Comparison of ENCODE assay signal across 15 cellular contexts in genomic region chr14:103584326-103584915, GRCh38. TPM values are rescaled to one million over a fixed set of nuclear protein-coding genes. Genes with fewer than 3 reads are reported as not detected.
A peak's percentile ranks its signal among the peaks of the same experiment; 100 is the strongest.
DNase-seq lines count a peak whose midpoint lies in the region; ATAC-seq and TF ChIP-seq lines count a peak whose summit lies in the region.
"Had no signal": no experiment of that assay in that cellular context is flagged by ENCODE, and none has a peak within 500 bp of the region (broad histone marks: within the 10 kb centered on the region; RNA-seq: fewer than 3 reads in every experiment).

No MANE protein-coding gene starts in this region.

- CTCF ChIA-PET in GM10248 (lab: Yijun Ruan, JAX), result interaction anchor here (0.5 to 1.4 kb wide), 4 partner anchors 10 to 32 kb away, joined by 3 to 5 read pairs (median 3); no protein-coding TSS in a partner anchor

- H3K27me3 ChIP-seq in right cardiac atrium (ENCODE audit: control insufficient read depth, insufficient read depth) (no peaks in the 10 kb centered on the region), right lobe of liver (no peaks in the 10 kb centered on the region), lower lobe of right lung (ENCODE audit: low read depth) (no peaks in the 10 kb centered on the region)
- H3K27me3 ChIP-seq: BLaER1 had no signal

- H3K27ac ChIP-seq in right cardiac atrium (ENCODE audit: low read length) (no peak overlapping the region), right lobe of liver (peak overlapping the region in 1 of 3 donors; percentile 28), lower lobe of right lung (no peak overlapping the region)
- H3K27ac ChIP-seq: BLaER1, GM23248 had no signal

- DNase-seq in Right ventricle myocardium superior (peak; percentile 10), right cardiac atrium (no peak), dermis microvascular lymphatic vessel endothelial cell (ENCODE audit: low read depth in 2 of 2) (peak; percentile 79 to 86), right lobe of liver (no peak), lower lobe of right lung (no peak), NOMO-1 (lab: John Stamatoyannopoulos, UW; ENCODE audit: unreplicated experiment in 2 of 2) (no peak), GM10248 (ENCODE audit: extremely low spot score) (no peak)
- DNase-seq: 8988T; CD4-positive, alpha-beta memory T cell; DMS79 treated with DMSO at 0.1 percent for 48 hours; GF-D8; GM23248 had no signal

- H3K36me3 ChIP-seq in right lobe of liver (peaks cover 0 to 8% (median 0%) of the 10 kb centered on the region in 4 donors), lower lobe of right lung (peaks cover 39% of the 10 kb centered on the region)

- POLR2A ChIA-PET in GM10248 (lab: Yijun Ruan, JAX), result no interaction called here

- WGBS in right cardiac atrium, result 76% methylated on average over 11 of the region's 11 CpGs
- WGBS in right lobe of liver (ENCODE audit: insufficient coverage, low coverage, low lambda C conversion rate, missing lambda C conversion rate), result 49% methylated on average over 9 of the region's 11 CpGs

- H3K4me3 ChIP-seq in right cardiac atrium (ENCODE audit: low read length) (no peak overlapping the region), right lobe of liver (no peak overlapping the region), lower lobe of right lung (no peak overlapping the region)
- H3K4me3 ChIP-seq: BLaER1, GM12878, GM23248, HAP-1 had no signal

- no peaks in the 10 kb centered on the region for H3K4me1 ChIP-seq in right cardiac atrium (ENCODE audit: control insufficient read depth, insufficient read depth, low read length)
- H3K4me1 ChIP-seq in right lobe of liver, result peaks cover 0 to 6% (median 0%) of the 10 kb centered on the region in 4 donors
- no peaks in the 10 kb centered on the region for H3K4me1 ChIP-seq in lower lobe of right lung
- H3K4me1 ChIP-seq: BLaER1, HAP-1 had no signal

- no peak for TF ChIP-seq POLR2A in right lobe of liver (IDR thresholded peaks at IDR 0.05)

- intact Hi-C loops in Right ventricle myocardium superior (cut with DNase I), result no loop called here
- intact Hi-C loops in right cardiac atrium (cut with DNase I), result no loop called here
- intact Hi-C loops in right lobe of liver (cut with DNase I), result no loop called here
- intact Hi-C loops in lower lobe of right lung (cut with DNase I), result no loop called here

- TF ChIP-seq CTCF in right lobe of liver (IDR thresholded peaks at IDR 0.05) (no peak), lower lobe of right lung (IDR thresholded peaks at IDR 0.05) (no peak), GM10248 (IDR thresholded peaks at IDR 0.05; ENCODE audit: control extremely low read depth, extremely low read depth, low read depth, missing control alignments) (no peak)

- ATAC-seq in Right ventricle myocardium superior (ENCODE audit: poor library complexity), result no peak
- no peak for ATAC-seq in right cardiac atrium
- ATAC-seq in right lobe of liver, result peak in 3 of 4 donors; percentile 78 to 88 (median 82)
- no peak for ATAC-seq in lower lobe of right lung
- ATAC-seq: GM12878 had no signal

- H3K9me3 ChIP-seq in right cardiac atrium (ENCODE audit: control insufficient read depth, low read length) (no peaks in the 10 kb centered on the region), right lobe of liver (no peaks in the 10 kb centered on the region), lower lobe of right lung (no peaks in the 10 kb centered on the region)
- H3K9me3 ChIP-seq: BLaER1, HAP-1 had no signal

RNA-seq across cellular contexts. Expression of gene COA8, which starts 21.7 kb away (rescaled TPM):
- total RNA-seq in Right ventricle myocardium superior (60.6 TPM), right cardiac atrium (10 to 100 TPM; 33.8 to 43.5 (median 41.7) TPM), dermis microvascular lymphatic vessel endothelial cell (14.3 and 24.0 TPM in 2 replicates), right lobe of liver (10 to 100 TPM in 5 of 6 experiments, 1 to 10 TPM in 1; 7.5 to 17.7 (median 14.9) TPM), lower lobe of right lung (33.0 TPM)
- 60.8 TPM for polyA plus RNA-seq in right cardiac atrium

RNA-seq across cellular contexts. Expression of gene BAG5, which starts 22.0 kb away (rescaled TPM):
- total RNA-seq in Right ventricle myocardium superior (14.3 TPM), right cardiac atrium (10 to 100 TPM; 18.9 to 23.6 (median 19.5) TPM), dermis microvascular lymphatic vessel endothelial cell (26.8 and 27.8 TPM in 2 replicates), right lobe of liver (10 to 100 TPM in 4 of 6 experiments, 1 to 10 TPM in 2; 6.5 to 11.4 (median 10.9) TPM), lower lobe of right lung (29.8 TPM)
- 7.7 TPM for polyA plus RNA-seq in right cardiac atrium

RNA-seq across cellular contexts. Expression of gene KLC1, which starts 44.6 kb away (rescaled TPM):
- total RNA-seq in Right ventricle myocardium superior, result 152 TPM
- 100 to 1,000 TPM; 110 to 137 (median 129) TPM for total RNA-seq in right cardiac atrium
- 112 TPM for polyA plus RNA-seq in right cardiac atrium
- total RNA-seq in dermis microvascular lymphatic vessel endothelial cell, result 114 and 162 TPM in 2 replicates
- 10 to 100 TPM; 45.8 to 78.9 (median 58.0) TPM for total RNA-seq in right lobe of liver
- total RNA-seq in lower lobe of right lung, result 171 TPM

RNA-seq across cellular contexts. Expression of gene TRMT61A, which starts 55.4 kb away (rescaled TPM):
- total RNA-seq in Right ventricle myocardium superior (5.0 TPM), right cardiac atrium (1 to 10 TPM; 4.8 to 6.9 (median 6.5) TPM), dermis microvascular lymphatic vessel endothelial cell (3.7 and 8.2 TPM in 2 replicates), right lobe of liver (10 to 100 TPM in 2 of 6 experiments, 1 to 10 TPM in 4; 3.8 to 12.1 (median 4.8) TPM), lower lobe of right lung (11.0 TPM)
- polyA plus RNA-seq in right cardiac atrium, result 6.2 TPM

Comparison
In these comparisons a context has a peak if more than half of its experiments do, and no peak if none do; other contexts are left out.
1. DNase-seq: peak in Right ventricle myocardium superior (single experiment) and dermis microvascular lymphatic vessel endothelial cell (2 of 2); none in right cardiac atrium (0 of 3), right lobe of liver (0 of 3), lower lobe of right lung (single experiment), NOMO-1 (0 of 2) and GM10248 (single experiment).
2. ATAC-seq: peak in right lobe of liver (3 of 4); none in Right ventricle myocardium superior (single experiment), right cardiac atrium (0 of 2) and lower lobe of right lung (0 of 2).